In genomic region chr9:136941231-136942111, GRCh38 we compare ENCODE assay signal across 2 cellular contexts.
TF ChIP-seq lines count a peak whose summit lies in the region.

No MANE protein-coding gene starts in this region.

TF ChIP-seq in HEK293, 187 proteins besides CTCF, POLR2A, EP300 and RAD21 (continued from another document):
- no peak for TF ChIP-seq ZBTB49 (tag by site-specific recombination; IDR thresholded peaks at IDR 0.05; ENCODE audit: low read depth)
- TF ChIP-seq HIC1 (tag by site-specific recombination; IDR thresholded peaks at IDR 0.05), result peak; percentile 51
- 0 out of 2 replicates have a peak, but pooled peaks have one; percentile 15 for TF ChIP-seq PBX3 (CRISPR knock-in tag; IDR thresholded peaks at IDR 0.05)
- TF ChIP-seq ZEB2 (tag by site-specific recombination; IDR thresholded peaks at IDR 0.05), result no peak

TF ChIP-seq in SK-N-SH, 30 proteins besides CTCF, POLR2A, EP300 and RAD21 (continued from another document):
- no peak for TF ChIP-seq REST (IDR thresholded peaks at IDR 0.05; ENCODE audit: low read depth, low read length)
